In the genomic region with DNA sequence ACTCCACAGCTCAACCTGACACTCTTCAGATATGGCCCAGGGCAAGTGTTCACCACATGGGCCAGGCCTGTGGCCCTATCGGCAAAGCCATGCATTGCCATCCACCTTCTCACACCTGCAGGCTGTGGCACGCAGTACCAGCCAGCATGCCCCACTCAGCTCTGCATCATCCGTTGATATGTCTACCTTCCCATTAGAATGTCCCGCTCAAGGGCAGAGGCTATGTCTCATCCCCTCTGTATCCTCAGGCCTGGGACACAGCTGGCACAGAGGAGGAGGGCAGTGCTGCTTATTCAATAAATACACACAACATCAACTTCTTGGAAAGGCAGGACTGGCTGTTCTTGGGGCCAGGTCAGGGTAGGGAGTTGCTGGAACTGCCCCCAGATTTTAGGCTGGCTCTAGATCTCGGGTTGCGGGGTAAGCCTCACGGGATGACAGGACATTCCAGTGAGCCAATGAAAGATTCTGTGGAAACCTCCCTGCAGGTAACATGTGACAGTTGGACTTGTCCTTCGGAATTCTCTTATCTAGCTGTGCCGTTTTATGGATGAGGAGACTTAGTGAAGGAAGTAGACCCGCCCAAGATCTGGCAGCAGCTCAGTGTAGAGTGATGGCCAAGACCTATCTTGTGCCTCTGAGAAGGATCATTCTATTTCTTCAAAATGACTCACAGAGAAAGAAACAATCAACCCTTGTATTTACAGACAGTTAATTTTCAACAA, we compare ENCODE assay signal across 10 cellular contexts. TPM values are rescaled to one million over a fixed set of nuclear protein-coding genes. Genes with fewer than 3 reads are reported as not detected.
A peak's percentile ranks its signal among the peaks of the same experiment; 100 is the strongest.
DNase-seq lines count a peak whose midpoint lies in the region; ATAC-seq and TF ChIP-seq lines count a peak whose summit lies in the region.
"Had no signal": no experiment of that assay in that cellular context is flagged by ENCODE, and none has a peak within 500 bp of the region (broad histone marks: within the 10 kb centered on the region; RNA-seq: fewer than 3 reads in every experiment).

No MANE protein-coding gene starts in this region.

- H3K4me3 ChIP-seq in right lobe of liver = no peak overlapping the region
- H3K4me3 ChIP-seq in uterus = no peak overlapping the region

- peak overlapping the region in 2 of 3 donors; percentile 62 to 63 for H3K27ac ChIP-seq in right lobe of liver
- peak overlapping the region; percentile 55 to 68 for H3K27ac ChIP-seq in uterus

- TF ChIP-seq CTCF in right lobe of liver (IDR thresholded peaks at IDR 0.05) = no peak
- TF ChIP-seq CTCF in uterus (IDR thresholded peaks at IDR 0.05) = no peak

- no peak for ATAC-seq in effector memory CD8-positive, alpha-beta T cell (replicated peaks)
- ATAC-seq in right lobe of liver (no peak), HG02852 (IDR thresholded peaks at IDR 0.05; ENCODE audit: unreplicated experiment) (no peak), GM19452 (IDR thresholded peaks at IDR 0.05; ENCODE audit: unreplicated experiment) (no peak)

- H3K36me3 ChIP-seq in right lobe of liver (no peaks in the 10 kb centered on the region), uterus (no peaks in the 10 kb centered on the region)

- peak overlapping the region; percentile 23 for H3K27ac Mint-ChIP-seq in activated naive CD8-positive, alpha-beta T cell
- H3K27ac Mint-ChIP-seq in activated naive CD8-positive, alpha-beta T cell treated with anti-CD3 and anti-CD28 coated beads for 36 hours = no peak overlapping the region
- peak overlapping the region; percentile 15 to 22 for H3K27ac Mint-ChIP-seq in effector memory CD8-positive, alpha-beta T cell

- intact Hi-C loops in right lobe of liver (cut with DNase I) = no loop called here
- intact Hi-C loops in uterus (cut with DNase I; ENCODE audit: low total_unique reads) = no loop called here

- H3K36me3 Mint-ChIP-seq in activated naive CD8-positive, alpha-beta T cell = peaks cover 14% of the 10 kb centered on the region
- H3K36me3 Mint-ChIP-seq in activated naive CD8-positive, alpha-beta T cell treated with anti-CD3 and anti-CD28 coated beads for 36 hours = peaks cover 23% of the 10 kb centered on the region
- peaks cover 7% of the 10 kb centered on the region for H3K36me3 Mint-ChIP-seq in effector memory CD8-positive, alpha-beta T cell (ENCODE audit: insufficient read depth)

- no peaks in the 10 kb centered on the region for H3K27me3 Mint-ChIP-seq in activated naive CD8-positive, alpha-beta T cell
- H3K27me3 Mint-ChIP-seq in activated naive CD8-positive, alpha-beta T cell treated with anti-CD3 and anti-CD28 coated beads for 36 hours = no peaks in the 10 kb centered on the region
- no peaks in the 10 kb centered on the region for H3K27me3 Mint-ChIP-seq in effector memory CD8-positive, alpha-beta T cell

- TF ChIP-seq POLR2A in right lobe of liver (IDR thresholded peaks at IDR 0.05) (no peak), uterus (IDR thresholded peaks at IDR 0.05) (no peak)

- H3K4me1 Mint-ChIP-seq in activated naive CD8-positive, alpha-beta T cell (ENCODE audit: low read depth) = peaks cover 44% of the 10 kb centered on the region
- H3K4me1 Mint-ChIP-seq in activated naive CD8-positive, alpha-beta T cell treated with anti-CD3 and anti-CD28 coated beads for 36 hours = peaks cover 35% of the 10 kb centered on the region
- H3K4me1 Mint-ChIP-seq in effector memory CD8-positive, alpha-beta T cell (ENCODE audit: low read depth in 2 of 2) = peaks cover 40 to 41% of the 10 kb centered on the region in 2 donors

- no peaks in the 10 kb centered on the region for H3K27me3 ChIP-seq in right lobe of liver
- no peaks in the 10 kb centered on the region for H3K27me3 ChIP-seq in uterus

- no peak for DNase-seq in activated naive CD8-positive, alpha-beta T cell treated with anti-CD3 and anti-CD28 coated beads for 36 hours
- DNase-seq in effector memory CD8-positive, alpha-beta T cell = no peak
- DNase-seq in right lobe of liver (no peak), uterus (peak in 1 of 2 donors; percentile 69), NCI-H82 treated with DMSO at 0.1 percent for 48 hours (lab: John Stamatoyannopoulos, UW; ENCODE audit: unreplicated experiment) (no peak)
- DNase-seq: GOT3, SHP77 had no signal

- no peak overlapping the region for H3K4me3 Mint-ChIP-seq in activated naive CD8-positive, alpha-beta T cell
- H3K4me3 Mint-ChIP-seq in activated naive CD8-positive, alpha-beta T cell treated with anti-CD3 and anti-CD28 coated beads for 36 hours = no peak overlapping the region
- H3K4me3 Mint-ChIP-seq in effector memory CD8-positive, alpha-beta T cell = no peak overlapping the region

- H3K4me1 ChIP-seq in right lobe of liver (peaks cover 0 to 32% (median 10%) of the 10 kb centered on the region in 4 donors), uterus (peaks cover 8 to 15% of the 10 kb centered on the region in 2 donors)

- WGBS in right lobe of liver (ENCODE audit: insufficient coverage, low coverage, low lambda C conversion rate, missing lambda C conversion rate) = 80% methylated on average over 6 of the region's 10 CpGs

- no peaks in the 10 kb centered on the region for H3K9me3 Mint-ChIP-seq in activated naive CD8-positive, alpha-beta T cell (ENCODE audit: low read depth)
- peaks cover 2% of the 10 kb centered on the region for H3K9me3 Mint-ChIP-seq in activated naive CD8-positive, alpha-beta T cell treated with anti-CD3 and anti-CD28 coated beads for 36 hours
- H3K9me3 Mint-ChIP-seq in effector memory CD8-positive, alpha-beta T cell = no peaks in the 10 kb centered on the region

- H3K9me3 ChIP-seq in right lobe of liver (no peaks in the 10 kb centered on the region), uterus (no peaks in the 10 kb centered on the region)

RNA-seq across cellular contexts. Expression of gene SYNE3, which starts 25.6 kb away (rescaled TPM):
- 10 to 100 TPM; 38.0 to 38.8 TPM for total RNA-seq in activated naive CD8-positive, alpha-beta T cell treated with anti-CD3 and anti-CD28 coated beads for 36 hours
- total RNA-seq in right lobe of liver (10 to 100 TPM in 1 of 6 experiments, 1 to 10 TPM in 5; 3.7 to 11.6 (median 5.0) TPM), uterus (10 to 100 TPM in 2 of 4 donors, 1 to 10 TPM in 2; 4.9 to 36.1 (median 15.2) TPM)

RNA-seq across cellular contexts. Expression of gene GLRX5, which starts 44.0 kb away (rescaled TPM):
- 10 to 100 TPM; 57.9 to 60.7 TPM for total RNA-seq in activated naive CD8-positive, alpha-beta T cell treated with anti-CD3 and anti-CD28 coated beads for 36 hours
- total RNA-seq in right lobe of liver (10 to 100 TPM; 31.4 to 48.5 (median 40.2) TPM), uterus (10 to 100 TPM in 3 of 4 donors, 1 to 10 TPM in 1; 5.9 to 40.3 (median 23.7) TPM)
